Comparison of ENCODE assay signal across 23 cellular contexts in the genomic region with DNA sequence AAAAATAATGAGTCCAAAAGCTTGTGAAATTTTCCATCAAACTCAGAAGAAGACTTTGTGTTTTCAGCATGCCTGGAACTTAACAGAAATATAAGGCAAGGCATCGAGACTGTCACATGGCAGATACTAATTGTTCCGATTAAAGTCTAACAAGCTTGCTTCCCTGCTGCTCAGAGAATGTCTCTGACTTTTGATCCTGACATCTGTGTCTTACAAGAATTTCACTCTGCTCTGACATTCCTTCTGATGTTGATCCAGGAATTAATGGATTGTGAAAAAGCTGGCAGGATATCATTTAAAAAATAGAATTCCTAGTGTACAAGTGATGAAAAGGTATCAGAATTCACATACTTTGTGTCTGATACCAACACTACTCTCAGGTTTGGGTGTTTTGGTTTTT.
"Had no signal": no experiment of that assay in that cellular context is flagged by ENCODE, and none has a peak within 500 bp of the region (broad histone marks: within the 10 kb centered on the region; RNA-seq: fewer than 3 reads in every experiment).

No MANE protein-coding gene starts in this region.

- H3K9me3 ChIP-seq: body of pancreas, prostate gland, right lobe of liver, stomach, suprapubic skin, tibial nerve had no signal

- ATAC-seq: body of pancreas; esophagus mucosa; right lobe of liver; stimulated activated memory B cell treated with anti-CD40 and anti-IgM and Interleukin-4, amounts not matched to agents 10 μg/mL and 1 μg/mL and 100 μg/mL, for 72 hours had no signal

- H3K36me3 ChIP-seq: cardiac muscle cell, prostate gland, right lobe of liver, stomach, suprapubic skin, tibial nerve had no signal

- H3K4me3 ChIP-seq: body of pancreas, cardiac muscle cell, prostate gland, right lobe of liver, skin epidermis, stomach, suprapubic skin, tibial nerve had no signal

- H3K27ac ChIP-seq: body of pancreas, cardiac muscle cell, prostate gland, right lobe of liver, skin epidermis, stomach, suprapubic skin, tibial nerve had no signal

- H3K4me3 Mint-ChIP-seq: activated naive CD8-positive, alpha-beta T cell treated with anti-CD3 and anti-CD28 coated beads for 36 hours; activated T-cell treated with anti-CD3 and anti-CD28 coated beads, Interleukin-2, amount 50 U/mL, for 24 hours; dendritic cell treated with granulocyte-macrophage colony-stimulating factor and Interleukin-4, amounts not matched to agents 40 ng/mL and 50 ng/mL, for 4 days; naive B cell; stimulated activated memory B cell treated with anti-CD40 and anti-IgM and Interleukin-4, amounts not matched to agents 10 μg/mL and 1 μg/mL and 100 μg/mL, for 72 hours had no signal

- H3K27me3 Mint-ChIP-seq: activated naive CD8-positive, alpha-beta T cell treated with anti-CD3 and anti-CD28 coated beads for 36 hours; dendritic cell treated with granulocyte-macrophage colony-stimulating factor and Interleukin-4, amounts not matched to agents 40 ng/mL and 50 ng/mL, for 4 days had no signal

- DNase-seq: activated CD4-positive, alpha-beta T cell treated with anti-CD3 and anti-CD28 coated beads, Interleukin-2, amount 50 U/mL, for 4 hours; activated CD8-positive, alpha-beta memory T cell treated with anti-CD3 and anti-CD28 coated beads for 24 hours; activated CD8-positive, alpha-beta memory T cell treated with anti-CD3 and anti-CD28 coated beads, Interleukin-2, amount 50 U/mL, for 4 hours; activated naive CD4-positive, alpha-beta T cell; activated naive CD8-positive, alpha-beta T cell treated with anti-CD3 and anti-CD28 coated beads for 36 hours; activated T-cell treated with anti-CD3 and anti-CD28 coated beads, Interleukin-2, amount 50 U/mL, for 24 hours; body of pancreas; effector CD8-positive, alpha-beta T cell; hippocampal formation; naive B cell; right lobe of liver; stimulated activated CD4-positive, alpha-beta T cell treated with anti-CD3 and anti-CD28 coated beads, Interleukin-2, amount 100 ng/mL, for 24 hours; stomach; T-helper 1 cell had no signal

- H3K9me3 Mint-ChIP-seq: activated naive CD8-positive, alpha-beta T cell treated with anti-CD3 and anti-CD28 coated beads for 36 hours; activated T-cell treated with anti-CD3 and anti-CD28 coated beads, Interleukin-2, amount 50 U/mL, for 24 hours; activated T-helper 2 cell treated with anti-CD3 and anti-CD28 coated beads, Interferon-gamma antibody, Interleukin-2, Interleukin-4, amounts not matched to agents 10 μg/mL and 5 μg/mL and 100 μg/mL, durations not matched to agents 14 hours and 24 hours and 36 hours; dendritic cell treated with granulocyte-macrophage colony-stimulating factor and Interleukin-4, amounts not matched to agents 40 ng/mL and 50 ng/mL, for 4 days; stimulated activated memory B cell treated with anti-CD40 and anti-IgM and Interleukin-4, amounts not matched to agents 10 μg/mL and 1 μg/mL and 100 μg/mL, for 72 hours had no signal

- H3K27me3 ChIP-seq: body of pancreas, cardiac muscle cell, right lobe of liver, stomach, suprapubic skin, tibial nerve had no signal

- H3K4me1 Mint-ChIP-seq: activated naive CD8-positive, alpha-beta T cell treated with anti-CD3 and anti-CD28 coated beads for 36 hours; naive B cell; stimulated activated memory B cell treated with anti-CD40 and anti-IgM and Interleukin-4, amounts not matched to agents 10 μg/mL and 1 μg/mL and 100 μg/mL, for 72 hours had no signal

- H3K27ac Mint-ChIP-seq: activated naive CD8-positive, alpha-beta T cell treated with anti-CD3 and anti-CD28 coated beads for 36 hours; activated T-cell treated with anti-CD3 and anti-CD28 coated beads, Interleukin-2, amount 50 U/mL, for 24 hours; activated T-helper 2 cell treated with anti-CD3 and anti-CD28 coated beads, Interferon-gamma antibody, Interleukin-2, Interleukin-4, amounts not matched to agents 10 μg/mL and 5 μg/mL and 100 μg/mL, durations not matched to agents 14 hours and 24 hours and 36 hours; dendritic cell treated with granulocyte-macrophage colony-stimulating factor and Interleukin-4, amounts not matched to agents 40 ng/mL and 50 ng/mL, for 4 days; naive B cell; stimulated activated memory B cell treated with anti-CD40 and anti-IgM and Interleukin-4, amounts not matched to agents 10 μg/mL and 1 μg/mL and 100 μg/mL, for 72 hours had no signal

- H3K4me1 ChIP-seq: body of pancreas, prostate gland, right lobe of liver, stomach, suprapubic skin, tibial nerve had no signal

- H3K36me3 Mint-ChIP-seq: activated naive CD8-positive, alpha-beta T cell treated with anti-CD3 and anti-CD28 coated beads for 36 hours; naive B cell; stimulated activated memory B cell treated with anti-CD40 and anti-IgM and Interleukin-4, amounts not matched to agents 10 μg/mL and 1 μg/mL and 100 μg/mL, for 72 hours had no signal
